24 cellular contexts compared by ENCODE assay signal in genomic region chr2:195486520-195486919, GRCh38.
DNase-seq lines count a peak whose midpoint lies in the region; ATAC-seq and TF ChIP-seq lines count a peak whose summit lies in the region.
"Had no signal": no experiment of that assay in that cellular context is flagged by ENCODE, and none has a peak within 500 bp of the region (broad histone marks: within the 10 kb centered on the region; RNA-seq: fewer than 3 reads in every experiment).

No MANE protein-coding gene starts in this region.

- H3K27ac Mint-ChIP-seq in activated naive CD8-positive, alpha-beta T cell treated with anti-CD3 and anti-CD28 coated beads, Interleukin-2, amount 10 ng/mL, durations not matched to agents 7 days and 5 days = peak overlapping the region; percentile 62
- H3K27ac Mint-ChIP-seq in activated naive CD8-positive, alpha-beta T cell treated with anti-CD3 and anti-CD28 coated beads for 36 hours = no peak overlapping the region
- peak overlapping the region; percentile 35 for H3K27ac Mint-ChIP-seq in activated T-helper 1 cell treated with anti-CD3 and anti-CD28 coated beads, Interleukin-12 subunit alpha, Interleukin-12 subunit beta, Interleukin-2, Interleukin-4 antibody, amounts not matched to agents 30 ng/mL and 10 ng/mL and 1 ng/mL, durations not matched to agents 14 hours and 24 hours and 36 hours
- H3K27ac Mint-ChIP-seq: B cell; brain; dendritic cell treated with granulocyte-macrophage colony-stimulating factor and Interleukin-4, amounts not matched to agents 40 ng/mL and 50 ng/mL, for 4 days; memory B cell had no signal

- peaks cover 0 to 22% (median 0%) of the 10 kb centered on the region in 12 donors for H3K4me1 ChIP-seq in heart left ventricle
- H3K4me1 ChIP-seq: right atrium auricular region had no signal

- peaks cover 32% of the 10 kb centered on the region for H3K4me1 Mint-ChIP-seq in activated naive CD8-positive, alpha-beta T cell treated with anti-CD3 and anti-CD28 coated beads, Interleukin-2, amount 10 ng/mL, durations not matched to agents 7 days and 5 days
- peaks cover 16% of the 10 kb centered on the region for H3K4me1 Mint-ChIP-seq in activated naive CD8-positive, alpha-beta T cell treated with anti-CD3 and anti-CD28 coated beads for 36 hours
- peaks cover 57% of the 10 kb centered on the region for H3K4me1 Mint-ChIP-seq in activated T-helper 1 cell treated with anti-CD3 and anti-CD28 coated beads, Interleukin-12 subunit alpha, Interleukin-12 subunit beta, Interleukin-2, Interleukin-4 antibody, amounts not matched to agents 30 ng/mL and 10 ng/mL and 1 ng/mL, durations not matched to agents 14 hours and 24 hours and 36 hours (ENCODE audit: low read depth)
- H3K4me1 Mint-ChIP-seq: B cell had no signal

- no peak for TF ChIP-seq POLR2A in heart left ventricle (IDR thresholded peaks at IDR 0.05)

- H3K4me3 Mint-ChIP-seq in activated naive CD8-positive, alpha-beta T cell treated with anti-CD3 and anti-CD28 coated beads, Interleukin-2, amount 10 ng/mL, durations not matched to agents 7 days and 5 days = peak overlapping the region; percentile 18
- no peak overlapping the region for H3K4me3 Mint-ChIP-seq in activated naive CD8-positive, alpha-beta T cell treated with anti-CD3 and anti-CD28 coated beads for 36 hours
- H3K4me3 Mint-ChIP-seq in activated T-helper 1 cell treated with anti-CD3 and anti-CD28 coated beads, Interleukin-12 subunit alpha, Interleukin-12 subunit beta, Interleukin-2, Interleukin-4 antibody, amounts not matched to agents 30 ng/mL and 10 ng/mL and 1 ng/mL, durations not matched to agents 14 hours and 24 hours and 36 hours = peak overlapping the region; percentile 21
- H3K4me3 Mint-ChIP-seq: B cell; brain; dendritic cell treated with granulocyte-macrophage colony-stimulating factor and Interleukin-4, amounts not matched to agents 40 ng/mL and 50 ng/mL, for 4 days; memory B cell had no signal

- peaks cover 35% of the 10 kb centered on the region for H3K36me3 Mint-ChIP-seq in activated naive CD8-positive, alpha-beta T cell treated with anti-CD3 and anti-CD28 coated beads, Interleukin-2, amount 10 ng/mL, durations not matched to agents 7 days and 5 days
- H3K36me3 Mint-ChIP-seq in activated naive CD8-positive, alpha-beta T cell treated with anti-CD3 and anti-CD28 coated beads for 36 hours = no peaks in the 10 kb centered on the region
- peaks cover 22% of the 10 kb centered on the region for H3K36me3 Mint-ChIP-seq in activated T-helper 1 cell treated with anti-CD3 and anti-CD28 coated beads, Interleukin-12 subunit alpha, Interleukin-12 subunit beta, Interleukin-2, Interleukin-4 antibody, amounts not matched to agents 30 ng/mL and 10 ng/mL and 1 ng/mL, durations not matched to agents 14 hours and 24 hours and 36 hours (ENCODE audit: low read depth)
- H3K36me3 Mint-ChIP-seq: brain, memory B cell, T-cell had no signal

- H3K9me3 Mint-ChIP-seq in activated naive CD8-positive, alpha-beta T cell treated with anti-CD3 and anti-CD28 coated beads, Interleukin-2, amount 10 ng/mL, durations not matched to agents 7 days and 5 days = peaks cover 9% of the 10 kb centered on the region
- H3K9me3 Mint-ChIP-seq in activated naive CD8-positive, alpha-beta T cell treated with anti-CD3 and anti-CD28 coated beads for 36 hours = peaks cover 2% of the 10 kb centered on the region
- peaks cover 20% of the 10 kb centered on the region for H3K9me3 Mint-ChIP-seq in activated T-helper 1 cell treated with anti-CD3 and anti-CD28 coated beads, Interleukin-12 subunit alpha, Interleukin-12 subunit beta, Interleukin-2, Interleukin-4 antibody, amounts not matched to agents 30 ng/mL and 10 ng/mL and 1 ng/mL, durations not matched to agents 14 hours and 24 hours and 36 hours
- H3K9me3 Mint-ChIP-seq: brain; dendritic cell treated with granulocyte-macrophage colony-stimulating factor and Interleukin-4, amounts not matched to agents 40 ng/mL and 50 ng/mL, for 4 days; memory B cell; T-cell had no signal

- DNase-seq in activated naive CD8-positive, alpha-beta T cell treated with anti-CD3 and anti-CD28 coated beads, Interleukin-2, amount 10 ng/mL, durations not matched to agents 7 days and 5 days = no peak
- DNase-seq in activated naive CD8-positive, alpha-beta T cell treated with anti-CD3 and anti-CD28 coated beads for 36 hours = no peak
- DNase-seq in Kasumi-1 (lab: John Stamatoyannopoulos, UW) (peak; percentile 54 to 66), NCI-H187 treated with DMSO at 0.1 percent for 48 hours (lab: John Stamatoyannopoulos, UW) (no peak), heart left ventricle (no peak)
- DNase-seq in activated T-helper 1 cell treated with anti-CD3 and anti-CD28 coated beads, Interleukin-12 subunit alpha, Interleukin-12 subunit beta, Interleukin-2, Interleukin-4 antibody, amounts not matched to agents 30 ng/mL and 10 ng/mL and 1 ng/mL, durations not matched to agents 14 hours and 24 hours and 36 hours (ENCODE audit: low spot score) = no peak
- no peak for DNase-seq in stimulated activated naive CD8-positive, alpha-beta T cell treated with anti-CD3 and anti-CD28 coated beads, Interleukin-15, Interleukin-2, amounts not matched to agents 100 U/mL and 50 U/mL, for 24 hours
- DNase-seq: activated CD4-positive, CD25-positive, alpha-beta regulatory T cell treated with anti-CD3 and anti-CD28 coated beads, Interleukin-2, amount 50 U/mL, for 72 hours; DMS153; glutamatergic neuron; islet precursor cell; NCI-H2029 treated with DMSO at 0.1 percent for 48 hours; NCI-H526 treated with DMSO at 0.1 percent for 48 hours; stimulated activated CD4-positive, alpha-beta T cell treated with anti-CD3 and anti-CD28 coated beads, Interleukin-1b, Interleukin-23, amount 100 ng/mL, for 48 hours; T-cell had no signal

- H3K36me3 ChIP-seq in heart left ventricle = no peaks in the 10 kb centered on the region
- H3K36me3 ChIP-seq: MG63, right atrium auricular region, suprapubic skin had no signal

- intact Hi-C loops in activated T-helper 1 cell treated with anti-CD3 and anti-CD28 coated beads, Interleukin-12 subunit alpha, Interleukin-12 subunit beta, Interleukin-2, Interleukin-4 antibody, amounts not matched to agents 30 ng/mL and 10 ng/mL and 1 ng/mL, durations not matched to agents 14 hours and 24 hours and 36 hours (cut with micrococcal nuclease) = loop anchor here (1.0 to 5.0 kb wide), 7 partner anchors 9 to 174 kb away; no protein-coding TSS in a partner anchor
- intact Hi-C loops in heart left ventricle (cut with DNase I) = no loop called here

- 75 to 85% (median 78%) methylated on average over 2 of the region's 2 CpGs for WGBS in heart left ventricle, 4 donors

- POLR2A ChIA-PET in activated naive CD8-positive, alpha-beta T cell treated with anti-CD3 and anti-CD28 coated beads, Interleukin-2, amount 10 ng/mL, durations not matched to agents 7 days and 5 days (lab: Charles Lee) = interaction anchor here (1.0 to 2.5 kb wide), 4 partner anchors 48 to 174 kb away, joined by 3 to 7 read pairs (median 4); no protein-coding TSS in a partner anchor

- no peak for TF ChIP-seq CTCF in heart left ventricle (IDR thresholded peaks at IDR 0.05)

- ATAC-seq in activated naive CD8-positive, alpha-beta T cell treated with anti-CD3 and anti-CD28 coated beads, Interleukin-2, amount 10 ng/mL, durations not matched to agents 7 days and 5 days (ENCODE audit: low read depth) = peak; percentile 66
- ATAC-seq in stimulated activated naive CD8-positive, alpha-beta T cell treated with anti-CD3 and anti-CD28 coated beads, Interleukin-15, Interleukin-2, amounts not matched to agents 100 U/mL and 50 U/mL, for 24 hours = peak; percentile 47
- ATAC-seq in heart left ventricle (no peak), GM19455 (IDR thresholded peaks at IDR 0.05; ENCODE audit: unreplicated experiment) (no peak)

- no peaks in the 10 kb centered on the region for H3K9me3 ChIP-seq in heart left ventricle
- H3K9me3 ChIP-seq: MG63, right atrium auricular region, suprapubic skin had no signal

- no peaks in the 10 kb centered on the region for H3K27me3 Mint-ChIP-seq in activated naive CD8-positive, alpha-beta T cell treated with anti-CD3 and anti-CD28 coated beads, Interleukin-2, amount 10 ng/mL, durations not matched to agents 7 days and 5 days
- H3K27me3 Mint-ChIP-seq in activated naive CD8-positive, alpha-beta T cell treated with anti-CD3 and anti-CD28 coated beads for 36 hours = peaks cover 3% of the 10 kb centered on the region
- no peaks in the 10 kb centered on the region for H3K27me3 Mint-ChIP-seq in activated T-helper 1 cell treated with anti-CD3 and anti-CD28 coated beads, Interleukin-12 subunit alpha, Interleukin-12 subunit beta, Interleukin-2, Interleukin-4 antibody, amounts not matched to agents 30 ng/mL and 10 ng/mL and 1 ng/mL, durations not matched to agents 14 hours and 24 hours and 36 hours (ENCODE audit: insufficient read depth)
- H3K27me3 Mint-ChIP-seq: B cell; brain; dendritic cell treated with granulocyte-macrophage colony-stimulating factor and Interleukin-4, amounts not matched to agents 40 ng/mL and 50 ng/mL, for 4 days; memory B cell; T-cell had no signal

- no peak overlapping the region for H3K4me3 ChIP-seq in heart left ventricle
- H3K4me3 ChIP-seq: MG63, right atrium auricular region, suprapubic skin had no signal

- H3K27ac ChIP-seq in heart left ventricle = no peak overlapping the region
- H3K27ac ChIP-seq: epithelial cell of prostate, right atrium auricular region, suprapubic skin had no signal

- H3K27me3 ChIP-seq in heart left ventricle = no peaks in the 10 kb centered on the region
- H3K27me3 ChIP-seq: MG63, right atrium auricular region, suprapubic skin had no signal

Comparison
In these comparisons a context has a peak if more than half of its experiments do, and no peak if none do; other contexts are left out.
1. ATAC-seq: peak in activated naive CD8-positive, alpha-beta T cell treated with anti-CD3 and anti-CD28 coated beads, Interleukin-2, amount 10 ng/mL, durations not matched to agents 7 days and 5 days (single experiment) and stimulated activated naive CD8-positive, alpha-beta T cell treated with anti-CD3 and anti-CD28 coated beads, Interleukin-15, Interleukin-2, amounts not matched to agents 100 U/mL and 50 U/mL, for 24 hours (single experiment); none in heart left ventricle (0 of 4) and GM19455 (single experiment).
2. DNase-seq: peak in Kasumi-1 (2 of 2); none in activated naive CD8-positive, alpha-beta T cell treated with anti-CD3 and anti-CD28 coated beads, Interleukin-2, amount 10 ng/mL, durations not matched to agents 7 days and 5 days (single experiment), activated naive CD8-positive, alpha-beta T cell treated with anti-CD3 and anti-CD28 coated beads for 36 hours (single experiment), activated T-helper 1 cell treated with anti-CD3 and anti-CD28 coated beads, Interleukin-12 subunit alpha, Interleukin-12 subunit beta, Interleukin-2, Interleukin-4 antibody, amounts not matched to agents 30 ng/mL and 10 ng/mL and 1 ng/mL, durations not matched to agents 14 hours and 24 hours and 36 hours (single experiment), stimulated activated naive CD8-positive, alpha-beta T cell treated with anti-CD3 and anti-CD28 coated beads, Interleukin-15, Interleukin-2, amounts not matched to agents 100 U/mL and 50 U/mL, for 24 hours (single experiment), NCI-H187 treated with DMSO at 0.1 percent for 48 hours (single experiment) and heart left ventricle (0 of 5).